Comparison of ENCODE assay signal across 10 cellular contexts in genomic region chr18:29191263-29191662, GRCh38.
DNase-seq lines count a peak whose midpoint lies in the region; ATAC-seq, FAIRE-seq and TF ChIP-seq lines count a peak whose summit lies in the region.
"Had no signal": no experiment of that assay in that cellular context is flagged by ENCODE, and none has a peak within 500 bp of the region (broad histone marks: within the 10 kb centered on the region; RNA-seq: fewer than 3 reads in every experiment).

No MANE protein-coding gene starts in this region.

- TF ChIP-seq CTCF in bronchial epithelial cell (IDR thresholded peaks at IDR 0.05; ENCODE audit: insufficient read depth, low read length, severe bottlenecking) (peak; percentile 41), nephron progenitor cell (IDR thresholded peaks at IDR 0.05) (peak; percentile 12), vagina (IDR thresholded peaks at IDR 0.05) (no peak), omental fat pad (IDR thresholded peaks at IDR 0.05) (no peak)

- H3K27ac Mint-ChIP-seq in nephron progenitor cell = no peak overlapping the region
- H3K27ac Mint-ChIP-seq: activated B cell treated with CpG ODN at 0.5 μM for 24 hours had no signal

- H3K4me3 ChIP-seq in bronchial epithelial cell (ENCODE audit: low read depth, low read length) (no peak overlapping the region), vagina (no peak overlapping the region)

- no peak for FAIRE-seq in bronchial epithelial cell (lab: Jason Lieb, UNC)

- H3K9me3 ChIP-seq in vagina = no peaks in the 10 kb centered on the region

- DNase-seq in EL = peak; percentile 27
- DNase-seq in M059J (ENCODE audit: low read depth) = peak; percentile 9
- peak; percentile 21 for DNase-seq in bronchial epithelial cell (ENCODE audit: low read depth)
- no peak for DNase-seq in nephron progenitor cell
- no peak for DNase-seq in vagina (ENCODE audit: extremely low spot score in 2 of 2)
- no peak for DNase-seq in omental fat pad (ENCODE audit: low spot score)
- DNase-seq: activated B cell treated with CpG ODN at 0.5 μM for 24 hours, head of caudate nucleus, occipital lobe had no signal

- H3K4me1 ChIP-seq in vagina = no peaks in the 10 kb centered on the region

- H3K27me3 Mint-ChIP-seq in nephron progenitor cell (ENCODE audit: low read depth, poor library complexity) = no peaks in the 10 kb centered on the region
- H3K27me3 Mint-ChIP-seq: activated B cell treated with CpG ODN at 0.5 μM for 24 hours had no signal

- no peak for ATAC-seq in GM18867 (IDR thresholded peaks at IDR 0.05; ENCODE audit: unreplicated experiment)
- no peak for ATAC-seq in omental fat pad (ENCODE audit: low FRiP score)

- no peaks in the 10 kb centered on the region for H3K9me3 Mint-ChIP-seq in nephron progenitor cell

- intact Hi-C loops in vagina (cut with DNase I) = no loop called here

- H3K36me3 ChIP-seq in bronchial epithelial cell (ENCODE audit: control insufficient read depth, insufficient read depth, low read length) (no peaks in the 10 kb centered on the region), vagina (no peaks in the 10 kb centered on the region)

- no peaks in the 10 kb centered on the region for H3K4me1 Mint-ChIP-seq in nephron progenitor cell
- H3K4me1 Mint-ChIP-seq: activated B cell treated with CpG ODN at 0.5 μM for 24 hours had no signal

- H3K27ac ChIP-seq in vagina = no peak overlapping the region

- no peak overlapping the region for H3K4me3 Mint-ChIP-seq in nephron progenitor cell
- H3K4me3 Mint-ChIP-seq: activated B cell treated with CpG ODN at 0.5 μM for 24 hours had no signal

- H3K27me3 ChIP-seq in bronchial epithelial cell (ENCODE audit: control insufficient read depth, insufficient read depth, low read length) = no peaks in the 10 kb centered on the region
- no peaks in the 10 kb centered on the region for H3K27me3 ChIP-seq in vagina

- H3K36me3 Mint-ChIP-seq in nephron progenitor cell (ENCODE audit: low read depth) = no peaks in the 10 kb centered on the region

- TF ChIP-seq POLR2A in vagina (IDR thresholded peaks at IDR 0.05) = no peak

Comparison
In these comparisons a context has a peak if more than half of its experiments do, and no peak if none do; other contexts are left out.
1. DNase-seq: peak in EL (single experiment), M059J (single experiment) and bronchial epithelial cell (single experiment); none in nephron progenitor cell (single experiment), vagina (0 of 2) and omental fat pad (single experiment).
2. CTCF ChIP-seq: peak in bronchial epithelial cell (single experiment) and nephron progenitor cell (single experiment); none in vagina (0 of 3) and omental fat pad (0 of 3).